1 cellular context compared by ENCODE assay signal in the genomic region with DNA sequence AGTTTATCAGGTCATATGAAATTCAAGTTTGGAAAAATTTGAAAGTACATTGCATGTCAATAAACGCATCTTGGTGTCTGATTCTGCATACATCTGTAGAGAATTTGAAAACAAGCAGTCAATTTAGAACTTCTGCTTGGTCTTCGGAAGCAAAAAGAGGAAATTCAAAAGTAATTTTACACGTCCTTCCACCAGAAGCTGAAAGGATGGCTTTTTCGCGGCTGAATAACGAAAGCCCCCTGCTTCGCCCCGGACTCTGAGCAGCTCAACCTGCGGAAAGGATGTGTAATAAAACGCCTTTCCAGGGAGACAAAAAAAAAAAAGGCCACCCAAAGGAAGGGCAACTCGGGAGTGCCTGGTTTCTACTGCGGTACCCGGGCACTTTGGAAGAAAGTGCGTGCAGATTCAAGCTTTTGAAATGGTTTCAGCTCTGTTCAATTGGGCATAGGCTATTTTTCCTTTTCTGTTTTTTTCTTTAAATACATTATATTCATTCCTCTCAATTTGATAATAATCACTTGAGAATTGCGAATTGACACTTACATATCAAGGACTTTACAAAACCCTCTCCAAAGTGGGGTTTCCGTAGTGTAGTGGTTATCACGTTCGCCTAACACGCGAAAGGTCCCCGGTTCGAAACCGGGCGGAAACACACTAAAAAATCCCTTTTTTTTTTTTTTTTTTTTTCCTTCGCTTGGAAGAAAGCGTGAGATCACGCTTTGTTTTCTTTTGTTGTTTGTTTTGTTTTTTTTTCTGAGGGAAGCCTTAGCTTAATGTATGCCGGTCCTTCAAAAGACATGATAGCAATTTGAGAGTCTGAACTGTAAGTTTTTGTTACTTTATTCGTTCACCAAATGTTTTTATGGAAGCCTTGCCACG.
TF ChIP-seq lines count a peak whose summit lies in the region.

No MANE protein-coding gene starts in this region.

TF ChIP-seq in HepG2, 621 proteins besides CTCF, POLR2A, EP300 and RAD21 (continued from another document and continues in another):
- TF ChIP-seq, protein P1, sequence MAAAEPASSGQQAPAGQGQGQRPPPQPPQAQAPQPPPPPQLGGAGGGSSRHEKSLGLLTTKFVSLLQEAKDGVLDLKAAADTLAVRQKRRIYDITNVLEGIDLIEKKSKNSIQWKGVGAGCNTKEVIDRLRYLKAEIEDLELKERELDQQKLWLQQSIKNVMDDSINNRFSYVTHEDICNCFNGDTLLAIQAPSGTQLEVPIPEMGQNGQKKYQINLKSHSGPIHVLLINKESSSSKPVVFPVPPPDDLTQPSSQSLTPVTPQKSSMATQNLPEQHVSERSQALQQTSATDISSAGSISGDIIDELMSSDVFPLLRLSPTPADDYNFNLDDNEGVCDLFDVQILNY (CRISPR knock-in tag; conservative IDR thresholded peaks at IDR 0.05), result no peak
- TF ChIP-seq ZNF24 (IDR thresholded peaks at IDR 0.05) (peak; percentile 98), SMARCE1 (IDR thresholded peaks at IDR 0.05; ENCODE audit: borderline replicate concordance) (no peak), PHF5A (CRISPR knock-in tag; IDR thresholded peaks at IDR 0.05; ENCODE audit: low read depth, unreplicated experiment) (no peak), MAZ (IDR thresholded peaks at IDR 0.05; ENCODE audit: borderline replicate concordance, low read depth, low read length) (no peak), MAZ (CRISPR knock-in tag; IDR thresholded peaks at IDR 0.05; ENCODE audit: low read depth) (no peak), KLF16 (CRISPR knock-in tag; IDR thresholded peaks at IDR 0.05) (peak in 1 of 2 experiments; percentile 45; a peak in 1 of 4 replicates), TEAD3 (CRISPR knock-in tag; optimal IDR thresholded peaks at IDR 0.05; ENCODE audit: borderline replicate concordance) (peak; percentile 7), ZNF354B (CRISPR knock-in tag; IDR thresholded peaks at IDR 0.05) (no peak), MED13 (CRISPR knock-in tag; IDR thresholded peaks at IDR 0.05) (no peak), ZNF841 (CRISPR knock-in tag; IDR thresholded peaks at IDR 0.05; ENCODE audit: borderline replicate concordance) (no peak), KDM2A (CRISPR knock-in tag; IDR thresholded peaks at IDR 0.05; ENCODE audit: borderline replicate concordance, low read depth) (peak; percentile 40; the same call in 1 of the 2 replicates), POGZ (CRISPR knock-in tag; IDR thresholded peaks at IDR 0.05) (0 out of 2 replicates have a peak, but pooled peaks have one; percentile 28), NCOA5 (CRISPR knock-in tag; IDR thresholded peaks at IDR 0.05) (no peak), EED (CRISPR knock-in tag; IDR thresholded peaks at IDR 0.05) (no peak), ZNF746 (CRISPR knock-in tag; IDR thresholded peaks at IDR 0.05) (no peak), SP140L (CRISPR knock-in tag; IDR thresholded peaks at IDR 0.05; ENCODE audit: borderline replicate concordance) (peak; percentile 31; the same call in 1 of the 2 replicates), RBM22 (optimal IDR thresholded peaks at IDR 0.05; ENCODE audit: low read length) (peak; percentile 84), ZNF75D (CRISPR knock-in tag; IDR thresholded peaks at IDR 0.05; ENCODE audit: borderline replicate concordance) (no peak), ERF (CRISPR knock-in tag; IDR thresholded peaks at IDR 0.05) (no peak), ZNF12 (CRISPR knock-in tag; IDR thresholded peaks at IDR 0.05) (no peak), MIER3 (CRISPR knock-in tag; IDR thresholded peaks at IDR 0.05; ENCODE audit: borderline replicate concordance) (no peak), YEATS4 (CRISPR knock-in tag; IDR thresholded peaks at IDR 0.05; ENCODE audit: borderline replicate concordance) (0 out of 2 replicates have a peak, but pooled peaks have one; percentile 24), GATAD2A (CRISPR knock-in tag; IDR thresholded peaks at IDR 0.05) (peak; percentile 74), PRPF4 (IDR thresholded peaks at IDR 0.05; ENCODE audit: low read depth, low read length, poor library complexity, severe bottlenecking) (no peak), ZNF564 (CRISPR knock-in tag; IDR thresholded peaks at IDR 0.05) (no peak), SPEN (CRISPR knock-in tag; IDR thresholded peaks at IDR 0.05; ENCODE audit: low read depth) (no peak), XRCC5 (optimal IDR thresholded peaks at IDR 0.05; ENCODE audit: low read length) (peak; percentile 52), ZNF326 (CRISPR knock-in tag; IDR thresholded peaks at IDR 0.05; ENCODE audit: borderline replicate concordance) (no peak), ISX (CRISPR knock-in tag; conservative IDR thresholded peaks at IDR 0.05) (no peak), MBD4 (IDR thresholded peaks at IDR 0.05; ENCODE audit: borderline replicate concordance, low read length) (peak; percentile 87; the same call in 1 of the 2 replicates), ASH2L (IDR thresholded peaks at IDR 0.05; ENCODE audit: insufficient read length, low read depth, low read length) (peak; percentile 58), GATAD1 (CRISPR knock-in tag; IDR thresholded peaks at IDR 0.05) (0 out of 2 replicates have a peak, but pooled peaks have one; percentile 8), STAT5B (CRISPR knock-in tag; IDR thresholded peaks at IDR 0.05) (no peak), ZBTB1 (CRISPR knock-in tag; IDR thresholded peaks at IDR 0.05; ENCODE audit: borderline replicate concordance) (no peak)
- TF ChIP-seq, protein P2, sequence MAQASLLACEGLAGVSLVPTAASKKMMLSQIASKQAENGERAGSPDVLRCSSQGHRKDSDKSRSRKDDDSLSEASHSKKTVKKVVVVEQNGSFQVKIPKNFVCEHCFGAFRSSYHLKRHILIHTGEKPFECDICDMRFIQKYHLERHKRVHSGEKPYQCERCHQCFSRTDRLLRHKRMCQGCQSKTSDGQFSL (CRISPR knock-in tag; IDR thresholded peaks at IDR 0.05), result no peak
- TF ChIP-seq, protein P3, sequence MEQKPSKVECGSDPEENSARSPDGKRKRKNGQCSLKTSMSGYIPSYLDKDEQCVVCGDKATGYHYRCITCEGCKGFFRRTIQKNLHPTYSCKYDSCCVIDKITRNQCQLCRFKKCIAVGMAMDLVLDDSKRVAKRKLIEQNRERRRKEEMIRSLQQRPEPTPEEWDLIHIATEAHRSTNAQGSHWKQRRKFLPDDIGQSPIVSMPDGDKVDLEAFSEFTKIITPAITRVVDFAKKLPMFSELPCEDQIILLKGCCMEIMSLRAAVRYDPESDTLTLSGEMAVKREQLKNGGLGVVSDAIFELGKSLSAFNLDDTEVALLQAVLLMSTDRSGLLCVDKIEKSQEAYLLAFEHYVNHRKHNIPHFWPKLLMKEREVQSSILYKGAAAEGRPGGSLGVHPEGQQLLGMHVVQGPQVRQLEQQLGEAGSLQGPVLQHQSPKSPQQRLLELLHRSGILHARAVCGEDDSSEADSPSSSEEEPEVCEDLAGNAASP (CRISPR knock-in tag; IDR thresholded peaks at IDR 0.05; ENCODE audit: borderline replicate concordance), result 0 out of 2 replicates have a peak, but pooled peaks have one; percentile 3
- TF ChIP-seq, protein P4, sequence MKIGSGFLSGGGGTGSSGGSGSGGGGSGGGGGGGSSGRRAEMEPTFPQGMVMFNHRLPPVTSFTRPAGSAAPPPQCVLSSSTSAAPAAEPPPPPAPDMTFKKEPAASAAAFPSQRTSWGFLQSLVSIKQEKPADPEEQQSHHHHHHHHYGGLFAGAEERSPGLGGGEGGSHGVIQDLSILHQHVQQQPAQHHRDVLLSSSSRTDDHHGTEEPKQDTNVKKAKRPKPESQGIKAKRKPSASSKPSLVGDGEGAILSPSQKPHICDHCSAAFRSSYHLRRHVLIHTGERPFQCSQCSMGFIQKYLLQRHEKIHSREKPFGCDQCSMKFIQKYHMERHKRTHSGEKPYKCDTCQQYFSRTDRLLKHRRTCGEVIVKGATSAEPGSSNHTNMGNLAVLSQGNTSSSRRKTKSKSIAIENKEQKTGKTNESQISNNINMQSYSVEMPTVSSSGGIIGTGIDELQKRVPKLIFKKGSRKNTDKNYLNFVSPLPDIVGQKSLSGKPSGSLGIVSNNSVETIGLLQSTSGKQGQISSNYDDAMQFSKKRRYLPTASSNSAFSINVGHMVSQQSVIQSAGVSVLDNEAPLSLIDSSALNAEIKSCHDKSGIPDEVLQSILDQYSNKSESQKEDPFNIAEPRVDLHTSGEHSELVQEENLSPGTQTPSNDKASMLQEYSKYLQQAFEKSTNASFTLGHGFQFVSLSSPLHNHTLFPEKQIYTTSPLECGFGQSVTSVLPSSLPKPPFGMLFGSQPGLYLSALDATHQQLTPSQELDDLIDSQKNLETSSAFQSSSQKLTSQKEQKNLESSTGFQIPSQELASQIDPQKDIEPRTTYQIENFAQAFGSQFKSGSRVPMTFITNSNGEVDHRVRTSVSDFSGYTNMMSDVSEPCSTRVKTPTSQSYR (CRISPR knock-in tag; IDR thresholded peaks at IDR 0.05; ENCODE audit: borderline replicate concordance), result no peak
- TF ChIP-seq, protein P5, sequence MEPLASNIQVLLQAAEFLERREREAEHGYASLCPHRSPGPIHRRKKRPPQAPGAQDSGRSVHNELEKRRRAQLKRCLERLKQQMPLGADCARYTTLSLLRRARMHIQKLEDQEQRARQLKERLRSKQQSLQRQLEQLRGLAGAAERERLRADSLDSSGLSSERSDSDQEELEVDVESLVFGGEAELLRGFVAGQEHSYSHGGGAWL (CRISPR knock-in tag; IDR thresholded peaks at IDR 0.05), result no peak
- TF ChIP-seq, protein P6, sequence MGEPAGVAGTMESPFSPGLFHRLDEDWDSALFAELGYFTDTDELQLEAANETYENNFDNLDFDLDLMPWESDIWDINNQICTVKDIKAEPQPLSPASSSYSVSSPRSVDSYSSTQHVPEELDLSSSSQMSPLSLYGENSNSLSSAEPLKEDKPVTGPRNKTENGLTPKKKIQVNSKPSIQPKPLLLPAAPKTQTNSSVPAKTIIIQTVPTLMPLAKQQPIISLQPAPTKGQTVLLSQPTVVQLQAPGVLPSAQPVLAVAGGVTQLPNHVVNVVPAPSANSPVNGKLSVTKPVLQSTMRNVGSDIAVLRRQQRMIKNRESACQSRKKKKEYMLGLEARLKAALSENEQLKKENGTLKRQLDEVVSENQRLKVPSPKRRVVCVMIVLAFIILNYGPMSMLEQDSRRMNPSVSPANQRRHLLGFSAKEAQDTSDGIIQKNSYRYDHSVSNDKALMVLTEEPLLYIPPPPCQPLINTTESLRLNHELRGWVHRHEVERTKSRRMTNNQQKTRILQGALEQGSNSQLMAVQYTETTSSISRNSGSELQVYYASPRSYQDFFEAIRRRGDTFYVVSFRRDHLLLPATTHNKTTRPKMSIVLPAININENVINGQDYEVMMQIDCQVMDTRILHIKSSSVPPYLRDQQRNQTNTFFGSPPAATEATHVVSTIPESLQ (CRISPR knock-in tag; conservative IDR thresholded peaks at IDR 0.05), result no peak
- TF ChIP-seq, protein P7, sequence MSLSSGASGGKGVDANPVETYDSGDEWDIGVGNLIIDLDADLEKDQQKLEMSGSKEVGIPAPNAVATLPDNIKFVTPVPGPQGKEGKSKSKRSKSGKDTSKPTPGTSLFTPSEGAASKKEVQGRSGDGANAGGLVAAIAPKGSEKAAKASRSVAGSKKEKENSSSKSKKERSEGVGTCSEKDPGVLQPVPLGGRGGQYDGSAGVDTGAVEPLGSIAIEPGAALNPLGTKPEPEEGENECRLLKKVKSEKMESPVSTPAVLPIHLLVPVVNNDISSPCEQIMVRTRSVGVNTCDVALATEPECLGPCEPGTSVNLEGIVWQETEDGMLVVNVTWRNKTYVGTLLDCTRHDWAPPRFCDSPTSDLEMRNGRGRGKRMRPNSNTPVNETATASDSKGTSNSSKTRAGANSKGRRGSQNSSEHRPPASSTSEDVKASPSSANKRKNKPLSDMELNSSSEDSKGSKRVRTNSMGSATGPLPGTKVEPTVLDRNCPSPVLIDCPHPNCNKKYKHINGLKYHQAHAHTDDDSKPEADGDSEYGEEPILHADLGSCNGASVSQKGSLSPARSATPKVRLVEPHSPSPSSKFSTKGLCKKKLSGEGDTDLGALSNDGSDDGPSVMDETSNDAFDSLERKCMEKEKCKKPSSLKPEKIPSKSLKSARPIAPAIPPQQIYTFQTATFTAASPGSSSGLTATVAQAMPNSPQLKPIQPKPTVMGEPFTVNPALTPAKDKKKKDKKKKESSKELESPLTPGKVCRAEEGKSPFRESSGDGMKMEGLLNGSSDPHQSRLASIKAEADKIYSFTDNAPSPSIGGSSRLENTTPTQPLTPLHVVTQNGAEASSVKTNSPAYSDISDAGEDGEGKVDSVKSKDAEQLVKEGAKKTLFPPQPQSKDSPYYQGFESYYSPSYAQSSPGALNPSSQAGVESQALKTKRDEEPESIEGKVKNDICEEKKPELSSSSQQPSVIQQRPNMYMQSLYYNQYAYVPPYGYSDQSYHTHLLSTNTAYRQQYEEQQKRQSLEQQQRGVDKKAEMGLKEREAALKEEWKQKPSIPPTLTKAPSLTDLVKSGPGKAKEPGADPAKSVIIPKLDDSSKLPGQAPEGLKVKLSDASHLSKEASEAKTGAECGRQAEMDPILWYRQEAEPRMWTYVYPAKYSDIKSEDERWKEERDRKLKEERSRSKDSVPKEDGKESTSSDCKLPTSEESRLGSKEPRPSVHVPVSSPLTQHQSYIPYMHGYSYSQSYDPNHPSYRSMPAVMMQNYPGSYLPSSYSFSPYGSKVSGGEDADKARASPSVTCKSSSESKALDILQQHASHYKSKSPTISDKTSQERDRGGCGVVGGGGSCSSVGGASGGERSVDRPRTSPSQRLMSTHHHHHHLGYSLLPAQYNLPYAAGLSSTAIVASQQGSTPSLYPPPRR (CRISPR knock-in tag; IDR thresholded peaks at IDR 0.05; ENCODE audit: borderline replicate concordance), result no peak
- TF ChIP-seq, protein P8, sequence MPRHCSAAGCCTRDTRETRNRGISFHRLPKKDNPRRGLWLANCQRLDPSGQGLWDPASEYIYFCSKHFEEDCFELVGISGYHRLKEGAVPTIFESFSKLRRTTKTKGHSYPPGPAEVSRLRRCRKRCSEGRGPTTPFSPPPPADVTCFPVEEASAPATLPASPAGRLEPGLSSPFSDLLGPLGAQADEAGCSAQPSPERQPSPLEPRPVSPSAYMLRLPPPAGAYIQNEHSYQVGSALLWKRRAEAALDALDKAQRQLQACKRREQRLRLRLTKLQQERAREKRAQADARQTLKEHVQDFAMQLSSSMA (CRISPR knock-in tag; IDR thresholded peaks at IDR 0.05), result no peak
- TF ChIP-seq, protein P9, sequence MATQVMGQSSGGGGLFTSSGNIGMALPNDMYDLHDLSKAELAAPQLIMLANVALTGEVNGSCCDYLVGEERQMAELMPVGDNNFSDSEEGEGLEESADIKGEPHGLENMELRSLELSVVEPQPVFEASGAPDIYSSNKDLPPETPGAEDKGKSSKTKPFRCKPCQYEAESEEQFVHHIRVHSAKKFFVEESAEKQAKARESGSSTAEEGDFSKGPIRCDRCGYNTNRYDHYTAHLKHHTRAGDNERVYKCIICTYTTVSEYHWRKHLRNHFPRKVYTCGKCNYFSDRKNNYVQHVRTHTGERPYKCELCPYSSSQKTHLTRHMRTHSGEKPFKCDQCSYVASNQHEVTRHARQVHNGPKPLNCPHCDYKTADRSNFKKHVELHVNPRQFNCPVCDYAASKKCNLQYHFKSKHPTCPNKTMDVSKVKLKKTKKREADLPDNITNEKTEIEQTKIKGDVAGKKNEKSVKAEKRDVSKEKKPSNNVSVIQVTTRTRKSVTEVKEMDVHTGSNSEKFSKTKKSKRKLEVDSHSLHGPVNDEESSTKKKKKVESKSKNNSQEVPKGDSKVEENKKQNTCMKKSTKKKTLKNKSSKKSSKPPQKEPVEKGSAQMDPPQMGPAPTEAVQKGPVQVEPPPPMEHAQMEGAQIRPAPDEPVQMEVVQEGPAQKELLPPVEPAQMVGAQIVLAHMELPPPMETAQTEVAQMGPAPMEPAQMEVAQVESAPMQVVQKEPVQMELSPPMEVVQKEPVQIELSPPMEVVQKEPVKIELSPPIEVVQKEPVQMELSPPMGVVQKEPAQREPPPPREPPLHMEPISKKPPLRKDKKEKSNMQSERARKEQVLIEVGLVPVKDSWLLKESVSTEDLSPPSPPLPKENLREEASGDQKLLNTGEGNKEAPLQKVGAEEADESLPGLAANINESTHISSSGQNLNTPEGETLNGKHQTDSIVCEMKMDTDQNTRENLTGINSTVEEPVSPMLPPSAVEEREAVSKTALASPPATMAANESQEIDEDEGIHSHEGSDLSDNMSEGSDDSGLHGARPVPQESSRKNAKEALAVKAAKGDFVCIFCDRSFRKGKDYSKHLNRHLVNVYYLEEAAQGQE (IDR thresholded peaks at IDR 0.05; ENCODE audit: borderline replicate concordance in 1 of 2, low read depth in 1 of 2, low read length in 2 of 2), result no peak
